Comparison of ENCODE assay signal across 1 cellular context in the genomic region with DNA sequence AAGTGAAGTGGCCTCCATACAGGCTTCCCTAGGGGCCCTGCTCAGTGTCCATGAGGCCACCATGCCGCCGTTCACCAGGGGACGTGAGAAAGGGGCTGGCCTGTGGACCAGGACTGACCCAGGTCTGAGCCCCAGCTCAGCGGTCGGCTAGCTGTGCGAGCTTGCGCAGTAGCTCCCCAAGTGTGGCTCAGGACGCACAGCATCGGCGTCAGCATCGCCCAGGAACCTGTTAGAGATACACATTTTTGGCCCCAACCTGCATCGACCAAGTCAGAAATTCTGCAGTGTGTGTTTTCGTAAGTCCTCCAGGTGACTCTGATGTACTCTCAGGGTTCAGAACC.
A peak's percentile ranks its signal among the peaks of the same experiment; 100 is the strongest.
TF ChIP-seq lines count a peak whose summit lies in the region.

No MANE protein-coding gene starts in this region.

TF ChIP-seq in K562, 482 proteins besides CTCF, POLR2A, EP300 and RAD21:
- TF ChIP-seq NRF1 (conservative IDR thresholded peaks at IDR 0.05 in 1 of 2, IDR thresholded peaks at IDR 0.05 in 1 of 2) (peak; percentile 17 to 32; a peak in 3 of 4 replicates), KLF6 (CRISPR knock-in tag; IDR thresholded peaks at IDR 0.05; ENCODE audit: borderline replicate concordance) (no peak)
